25 cellular contexts compared by ENCODE assay signal in the genomic region with DNA sequence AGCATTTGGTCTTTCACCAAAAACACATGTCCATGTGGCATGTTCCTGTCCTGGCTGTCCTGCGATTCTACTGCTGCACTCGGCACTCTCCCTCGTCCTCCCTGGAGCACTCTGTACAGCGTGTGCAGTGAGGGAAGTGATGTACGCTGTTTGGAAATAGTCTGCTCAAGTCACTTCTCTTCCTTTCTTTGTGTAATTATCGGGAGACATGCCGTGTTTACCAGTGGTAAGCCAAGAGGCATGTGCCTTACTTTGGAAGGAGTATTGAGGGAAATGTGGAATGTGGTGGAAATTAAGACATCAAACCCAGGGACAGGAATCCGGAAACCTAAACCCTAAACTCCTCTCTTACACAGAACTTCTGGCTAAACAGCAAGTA.
"Had no signal": no experiment of that assay in that cellular context is flagged by ENCODE, and none has a peak within 500 bp of the region (broad histone marks: within the 10 kb centered on the region; RNA-seq: fewer than 3 reads in every experiment).

No MANE protein-coding gene starts in this region.

- ATAC-seq: stimulated activated memory B cell treated with anti-CD40 and anti-IgM and Interleukin-4, amounts not matched to agents 10 μg/mL and 1 μg/mL and 100 μg/mL, for 72 hours; stimulated activated naive CD8-positive, alpha-beta T cell treated with anti-CD3 and anti-CD28 coated beads, Interleukin-15, amount 100 ng/mL, for 72 hours; T-helper 17 cell had no signal

- H3K27me3 ChIP-seq: brain microvascular endothelial cell, left lung, ovary, upper lobe of right lung had no signal

- H3K4me3 ChIP-seq: left lung, lung, mucosa of descending colon, ovary, prostate gland, smooth muscle cell, tibial artery, upper lobe of right lung had no signal

- H3K27ac ChIP-seq: brain microvascular endothelial cell, left lung, ovary, prostate gland, tibial artery, upper lobe of right lung had no signal

- DNase-seq: activated CD4-positive, alpha-beta memory T cell treated with anti-CD3 and anti-CD28 coated beads for 36 hours; activated CD4-positive, alpha-beta T cell treated with anti-CD3 and anti-CD28 coated beads, Interleukin-2, amount 10 ng/mL, durations not matched to agents 24 days and 14 days; activated CD4-positive, CD25-positive, alpha-beta regulatory T cell treated with anti-CD3 and anti-CD28 coated beads, Interleukin-2, amount 50 U/mL, for 72 hours; activated CD8-positive, alpha-beta memory T cell treated with anti-CD3 and anti-CD28 coated beads, Interleukin-2, amount 50 U/mL, for 4 hours; activated gamma-delta T cell; activated naive CD4-positive, alpha-beta T cell treated with anti-CD3 and anti-CD28 coated beads, Interleukin-2, amount 10 ng/mL, durations not matched to agents 7 days and 5 days; activated naive CD8-positive, alpha-beta T cell treated with anti-CD3 and anti-CD28 coated beads, Interleukin-2, amount 10 ng/mL, durations not matched to agents 7 days and 5 days; activated T-cell treated with anti-CD3 and anti-CD28 coated beads, Interleukin-2, amount 50 U/mL, for 24 hours; brain microvascular endothelial cell; cortex of kidney; left lung; mucosa of descending colon; ovary; stimulated activated CD4-positive, alpha-beta T cell treated with anti-CD3 and anti-CD28 coated beads, Interleukin-1b, Interleukin-23, amount 100 ng/mL, for 48 hours; stimulated activated CD4-positive, alpha-beta T cell treated with anti-CD3 and anti-CD28 coated beads, Interleukin-4, amount 100 ng/mL, for 4 hours; stimulated activated CD8-positive, alpha-beta memory T cell treated with anti-CD3 and anti-CD28 coated beads, Interleukin-4, amount 100 ng/mL, for 48 hours; stimulated activated naive CD8-positive, alpha-beta T cell treated with anti-CD3 and anti-CD28 coated beads, Interleukin-15, amount 100 ng/mL, for 72 hours; T-helper 17 cell; T1000; tibial artery; upper lobe of right lung had no signal

- H3K36me3 ChIP-seq: brain microvascular endothelial cell, left lung, ovary, prostate gland, tibial artery, upper lobe of right lung had no signal

- H3K9me3 ChIP-seq: left lung, mucosa of descending colon, ovary, prostate gland, tibial artery, upper lobe of right lung had no signal

- H3K4me1 ChIP-seq: left lung, prostate gland, tibial artery had no signal
